Comparison of ENCODE assay signal across 8 cellular contexts in the genomic region with DNA sequence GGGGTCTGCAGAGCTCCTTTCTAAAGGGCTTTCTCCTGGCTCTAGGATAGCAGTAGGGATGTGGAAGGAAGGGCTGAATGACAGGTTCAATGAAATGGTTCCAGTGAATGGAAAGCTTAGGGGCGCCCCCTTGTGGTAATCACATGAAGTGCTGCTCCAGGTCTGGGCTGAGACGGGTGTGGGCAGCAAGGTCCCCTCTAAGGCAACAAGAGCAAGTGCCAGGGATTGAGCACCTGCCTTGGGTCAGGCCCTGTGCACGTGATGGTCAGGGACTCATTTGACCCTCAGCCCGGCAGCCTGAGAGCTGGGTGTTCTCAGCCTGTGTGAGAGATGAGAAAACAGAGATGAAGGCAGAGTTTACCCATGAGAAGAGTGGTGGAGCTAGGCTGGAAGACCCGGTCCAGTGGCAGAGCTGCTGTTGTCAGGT. TPM values are rescaled to one million over a fixed set of nuclear protein-coding genes. Genes with fewer than 3 reads are reported as not detected.
DNase-seq lines count a peak whose midpoint lies in the region; ATAC-seq and TF ChIP-seq lines count a peak whose summit lies in the region.

No MANE protein-coding gene starts in this region.

- CTCF ChIA-PET in BJ (lab: Yijun Ruan, JAX): interaction anchor here (0.6 to 10.9 kb wide), 46 partner anchors 9 to 812 kb away, joined by 3 to 374 read pairs (median 6); a partner anchor contains a TSS

- ATAC-seq in activated T-cell treated with anti-CD3 and anti-CD28 coated beads, Interleukin-2, amount 50 U/mL, for 72 hours (replicated peaks in 1 of 2): peak; percentile 30 to 31
- ATAC-seq in GM21619 (IDR thresholded peaks at IDR 0.05; ENCODE audit: unreplicated experiment): no peak

- H3K9me3 Mint-ChIP-seq in activated T-cell treated with anti-CD3 and anti-CD28 coated beads, Interleukin-2, amount 50 U/mL, for 72 hours: peaks cover 0 to 2% of the 10 kb centered on the region in 2 donors
- no peaks in the 10 kb centered on the region for H3K9me3 Mint-ChIP-seq in neural crest cell

- no peaks in the 10 kb centered on the region for H3K27me3 ChIP-seq in BJ (ENCODE audit: control insufficient read depth, insufficient read depth, low read length)

- POLR2A ChIA-PET in BJ (lab: Charles Lee): no interaction called here

- no peak overlapping the region for H3K27ac Mint-ChIP-seq in activated T-cell treated with anti-CD3 and anti-CD28 coated beads, Interleukin-2, amount 50 U/mL, for 72 hours
- H3K27ac Mint-ChIP-seq in neural crest cell (ENCODE audit: unreplicated experiment): no peak overlapping the region

- peak; percentile 93 for TF ChIP-seq CTCF in BJ (IDR thresholded peaks at IDR 0.05; ENCODE audit: insufficient read depth, low read depth, low read length)
- peak; percentile 98 for TF ChIP-seq CTCF in HFF-Myc (IDR thresholded peaks at IDR 0.05; ENCODE audit: low read depth, low read length, missing control alignments)
- peak; percentile 89 for TF ChIP-seq CTCF in neural crest cell (conservative IDR thresholded peaks at IDR 0.05)

- H3K36me3 ChIP-seq in BJ (ENCODE audit: control insufficient read depth, insufficient read depth, low read length): no peaks in the 10 kb centered on the region

- DNase-seq in BJ (ENCODE audit: low read depth) (no peak), HFF-Myc (ENCODE audit: extremely low read depth, low read depth) (peak; percentile 19), RKO (ENCODE audit: low spot score) (peak; percentile 60), fibroblast of peridontal ligament (ENCODE audit: extremely low read depth) (peak; percentile 53), neural crest cell (ENCODE audit: low read depth, low spot score) (peak; percentile 83), superior temporal gyrus (ENCODE audit: extremely low spot score) (peak; percentile 81)
- peak; percentile 77 to 82 for DNase-seq in activated T-cell treated with anti-CD3 and anti-CD28 coated beads, Interleukin-2, amount 50 U/mL, for 72 hours

- H3K4me3 Mint-ChIP-seq in activated T-cell treated with anti-CD3 and anti-CD28 coated beads, Interleukin-2, amount 50 U/mL, for 72 hours: no peak overlapping the region
- no peak overlapping the region for H3K4me3 Mint-ChIP-seq in neural crest cell

- H3K27me3 Mint-ChIP-seq in activated T-cell treated with anti-CD3 and anti-CD28 coated beads, Interleukin-2, amount 50 U/mL, for 72 hours (ENCODE audit: low read depth): no peaks in the 10 kb centered on the region
- no peaks in the 10 kb centered on the region for H3K27me3 Mint-ChIP-seq in neural crest cell (ENCODE audit: low read depth)

- H3K4me1 Mint-ChIP-seq in activated T-cell treated with anti-CD3 and anti-CD28 coated beads, Interleukin-2, amount 50 U/mL, for 72 hours (ENCODE audit: low read depth): peaks cover 56% of the 10 kb centered on the region
- H3K4me1 Mint-ChIP-seq in neural crest cell: peaks cover 17% of the 10 kb centered on the region

- H3K4me3 ChIP-seq in BJ (ENCODE audit: low read depth, low read length) (no peak overlapping the region), HFF-Myc (replicated peaks; ENCODE audit: low read depth, low read length) (no peak overlapping the region)

- peaks cover 0 to 1% of the 10 kb centered on the region in 2 donors for H3K36me3 Mint-ChIP-seq in activated T-cell treated with anti-CD3 and anti-CD28 coated beads, Interleukin-2, amount 50 U/mL, for 72 hours (ENCODE audit: insufficient read depth in 2 of 2)
- no peaks in the 10 kb centered on the region for H3K36me3 Mint-ChIP-seq in neural crest cell (ENCODE audit: low read depth)

RNA-seq across cellular contexts. Expression of a gene that starts 12.1 kb away (rescaled TPM):
- 0.45 and 0.51 TPM in 2 replicates for polyA plus RNA-seq in BJ (2011; rRNA removed)
- 0.28 and 0.36 TPM in 2 replicates for polyA minus RNA-seq in BJ (2011; rRNA and poly(A)+ RNA removed)
- 1 to 10 TPM in 1 of 2 donors, under 1 TPM in 1; 0.79 to 2.7 TPM for total RNA-seq in activated T-cell treated with anti-CD3 and anti-CD28 coated beads, Interleukin-2, amount 50 U/mL, for 72 hours
- 0.26 TPM in 1 of 2 replicates, not detected in the other for total RNA-seq in neural crest cell

RNA-seq across cellular contexts. Expression of a gene that starts 37.6 kb away (rescaled TPM):
- polyA plus RNA-seq in BJ (2011; rRNA removed): not detected in 2 replicates
- not detected in 2 replicates for polyA minus RNA-seq in BJ (2011; rRNA and poly(A)+ RNA removed)
- total RNA-seq in activated T-cell treated with anti-CD3 and anti-CD28 coated beads, Interleukin-2, amount 50 U/mL, for 72 hours: 1 to 10 TPM; 1.2 to 1.7 TPM
- not detected in 2 replicates for total RNA-seq in neural crest cell
